11 cellular contexts compared by ENCODE assay signal in genomic region chr22:31029276-31029675, GRCh38.
"Had no signal": no experiment of that assay in that cellular context is flagged by ENCODE, and none has a peak within 500 bp of the region (broad histone marks: within the 10 kb centered on the region; RNA-seq: fewer than 3 reads in every experiment).

No MANE protein-coding gene starts in this region.

- DNase-seq: GM23248, GOT3, H7, H9, HCEC 1CT, HFFc6 had no signal

- H3K9ac ChIP-seq: GM23248 had no signal

- H3K4me2 ChIP-seq: GM23338 had no signal

- H2AFZ ChIP-seq: GM23248, GM23338 had no signal

- FAIRE-seq: H1, H54 had no signal

- H3K9me3 ChIP-seq: HAP-1 had no signal

- ATAC-seq: GM23338, HCT116 had no signal

- H3K27ac ChIP-seq: GM23248 had no signal

- H3K4me1 ChIP-seq: HAP-1 had no signal

- H3K36me3 ChIP-seq: HAP-1 had no signal

- H3K4me3 ChIP-seq: GM23248, GM23338, HAP-1 had no signal
